ENCODE assay signal across 8 cellular contexts in genomic region chrX:108199691-108200090, GRCh38.
A peak's percentile ranks its signal among the peaks of the same experiment; 100 is the strongest.
DNase-seq lines count a peak whose midpoint lies in the region; ATAC-seq and TF ChIP-seq lines count a peak whose summit lies in the region.

No MANE protein-coding gene starts in this region.

- DNase-seq in AG08396 (ENCODE audit: low spot score): peak; percentile 16
- peak; percentile 14 for DNase-seq in GM12865 (ENCODE audit: low read depth)
- DNase-seq in Kasumi-1 (lab: John Stamatoyannopoulos, UW): peak; percentile 14 to 31
- DNase-seq in WTC11 (ENCODE audit: low spot score): peak; percentile 18
- no peak for DNase-seq in left colon
- DNase-seq in activated gamma-delta T cell treated with Interleukin-2 at 50 U/mL for 16 hours: no peak

- H3K4me3 Mint-ChIP-seq in WTC11: no peak overlapping the region

- POLR2A ChIA-PET in WTC11 (lab: Charles Lee): no interaction called here

- no peaks in the 10 kb centered on the region for H3K27me3 Mint-ChIP-seq in WTC11 (ENCODE audit: low read depth)

- no peak overlapping the region for H3K4me3 ChIP-seq in GM12865 (ENCODE audit: low read depth, low read length)

- no peaks in the 10 kb centered on the region for H3K36me3 Mint-ChIP-seq in WTC11

- CTCF ChIA-PET in WTC11 (lab: Charles Lee): interaction anchor here (0.5 to 1.3 kb wide), 11 partner anchors 9 to 1682 kb away, joined by 3 to 12 read pairs (median 4); no protein-coding TSS in a partner anchor

- TF ChIP-seq CTCF in GM12865 (IDR thresholded peaks at IDR 0.05; ENCODE audit: insufficient read depth, low read depth, low read length, missing control alignments) (peak; percentile 44), WTC11 (IDR thresholded peaks at IDR 0.05) (peak; percentile 40; the same call in 1 of the 2 replicates)

- no peak overlapping the region for H3K27ac Mint-ChIP-seq in WTC11

- H3K4me1 Mint-ChIP-seq in WTC11: peaks cover 3% of the 10 kb centered on the region; the same call in 1 of the 2 replicates

- ATAC-seq in WTC11 (peak; percentile 38; the same call in 1 of the 2 replicates), left colon (peak; percentile 23), HG03108 (IDR thresholded peaks at IDR 0.05; ENCODE audit: unreplicated experiment) (no peak), GM19455 (IDR thresholded peaks at IDR 0.05; ENCODE audit: unreplicated experiment) (no peak)

- intact Hi-C loops in left colon (cut with DNase I, micrococcal nuclease): no loop called here

- H3K9me3 Mint-ChIP-seq in WTC11: no peaks in the 10 kb centered on the region

TF ChIP-seq in WTC11, 78 proteins besides CTCF, POLR2A, EP300 and RAD21:
- TF ChIP-seq NR2C2 (CRISPR knock-in tag; IDR thresholded peaks at IDR 0.05) (no peak), PREB (CRISPR knock-in tag; IDR thresholded peaks at IDR 0.05; ENCODE audit: borderline replicate concordance) (no peak), PRRX2 (CRISPR knock-in tag; IDR thresholded peaks at IDR 0.05) (no peak), GRHL2 (CRISPR knock-in tag; IDR thresholded peaks at IDR 0.05; ENCODE audit: insufficient replicate concordance, severe bottlenecking) (no peak), RELA (CRISPR knock-in tag; IDR thresholded peaks at IDR 0.05; ENCODE audit: borderline replicate concordance) (no peak), ZNF263 (CRISPR knock-in tag; IDR thresholded peaks at IDR 0.05; ENCODE audit: low read depth) (no peak), ATF3 (CRISPR knock-in tag; conservative IDR thresholded peaks at IDR 0.05) (no peak), RORB (CRISPR knock-in tag; IDR thresholded peaks at IDR 0.05) (no peak), FOXJ3 (CRISPR knock-in tag; IDR thresholded peaks at IDR 0.05; ENCODE audit: borderline replicate concordance) (no peak), ZNF317 (CRISPR knock-in tag; IDR thresholded peaks at IDR 0.05; ENCODE audit: borderline replicate concordance, low read depth) (no peak), ERG (CRISPR knock-in tag; IDR thresholded peaks at IDR 0.05) (no peak), ZNF512 (CRISPR knock-in tag; IDR thresholded peaks at IDR 0.05; ENCODE audit: borderline replicate concordance) (no peak)

Comparison
In these comparisons a context has a peak if more than half of its experiments do, and no peak if none do; other contexts are left out.
1. DNase-seq: peak in AG08396 (single experiment), GM12865 (single experiment), Kasumi-1 (2 of 2) and WTC11 (single experiment); none in left colon (0 of 2) and activated gamma-delta T cell treated with Interleukin-2 at 50 U/mL for 16 hours (single experiment).
2. ATAC-seq: peak in WTC11 (single experiment) and left colon (single experiment); none in HG03108 (single experiment) and GM19455 (single experiment).